8 cellular contexts compared by ENCODE assay signal in genomic region chr19:56538761-56539263, GRCh38. TPM values are rescaled to one million over a fixed set of nuclear protein-coding genes. Genes with fewer than 3 reads are reported as not detected.
DNase-seq lines count a peak whose midpoint lies in the region; ATAC-seq and TF ChIP-seq lines count a peak whose summit lies in the region.

Gene ZFP28 (plus strand): TSS chr19:56538948. CDS start chr19:56539019, 71 bp downstream.

- no peak within 1 kb of the TSS for H4K5ac ChIP-seq in mesendoderm (ENCODE audit: low read length)

- H2BK15ac ChIP-seq in mesendoderm (replicated peaks; ENCODE audit: low read depth): no peak within 1 kb of the TSS

- H3K79me2 ChIP-seq in mesendoderm (ENCODE audit: control insufficient read depth, insufficient read depth, low read length): no peaks in the 10 kb centered on the region

- no peaks in the 10 kb centered on the region for H3K27me3 Mint-ChIP-seq in T-cell
- no peaks in the 10 kb centered on the region for H3K27me3 Mint-ChIP-seq in stimulated activated naive CD8-positive, alpha-beta T cell treated with anti-CD3 and anti-CD28 coated beads, Interleukin-15, Interleukin-2, amounts not matched to agents 100 ng/mL and 50 ng/mL, for 24 hours

- H3K9ac ChIP-seq in mesendoderm (ENCODE audit: low read length): peak within 1 kb of the TSS; percentile 85

- CTCF ChIA-PET in T-cell (lab: Charles Lee): no interaction called here

- H3K56ac ChIP-seq in mesendoderm (ENCODE audit: low read length): peak within 1 kb of the TSS; percentile 97

- H2BK120ac ChIP-seq in mesendoderm (ENCODE audit: low read depth, low read length): no peak within 1 kb of the TSS

- H3K9me3 Mint-ChIP-seq in T-cell: peaks cover 14 to 61% (median 36%) of the 10 kb centered on the region in 3 donors
- H3K9me3 Mint-ChIP-seq in stimulated activated naive CD8-positive, alpha-beta T cell treated with anti-CD3 and anti-CD28 coated beads, Interleukin-15, Interleukin-2, amounts not matched to agents 100 ng/mL and 50 ng/mL, for 24 hours: peaks cover 46% of the 10 kb centered on the region

- H3K36me3 ChIP-seq in mesendoderm (ENCODE audit: control insufficient read depth, insufficient read depth, low read length): peaks cover 1% of the 10 kb centered on the region

- H3K4me1 ChIP-seq in mesendoderm (ENCODE audit: control insufficient read depth, low read depth, low read length): peaks cover 2% of the 10 kb centered on the region

- no CpG with 5 or more reads among the region's 65 CpGs for WGBS in mesendoderm (ENCODE audit: extremely low coverage, insufficient coverage, low lambda C conversion rate)

- intact Hi-C loops in dorsolateral prefrontal cortex (cut with DNase I): loop anchor here (1.0 to 2.0 kb wide), 4 partner anchors 28 to 56 kb away; partner anchors contain the start of genes ZNF470 (in 2 of the 2), ZNF471 (in 2 of the 2) and ZNF71 (in 1 of the 2)

- H3K4me2 ChIP-seq in mesendoderm (ENCODE audit: low read length): peak within 1 kb of the TSS; percentile 97

- peak within 1 kb of the TSS; percentile 88 for H2BK5ac ChIP-seq in mesendoderm (ENCODE audit: low read length)

- peak within 1 kb of the TSS; percentile 28 for H3K4ac ChIP-seq in mesendoderm (ENCODE audit: low read depth, low read length)

- H3K18ac ChIP-seq in mesendoderm (ENCODE audit: low read length): peak within 1 kb of the TSS; percentile 44

- DNase-seq in activated T-cell treated with anti-CD3 and anti-CD28 coated beads for 48 hours (ENCODE audit: low read depth) (peak; percentile 69), activated T-cell treated with anti-CD3 and anti-CD28 coated beads for 4 hours (no peak), T-cell (peak in 2 of 34 experiments; percentile 7 to 68), dorsolateral prefrontal cortex (peak in 2 of 10 donors; percentile 68 to 79), mesendoderm (peak; percentile 65)

- H3K4me1 Mint-ChIP-seq in T-cell: peaks cover 5 to 29% (median 20%) of the 10 kb centered on the region in 3 donors
- peaks cover 18% of the 10 kb centered on the region for H3K4me1 Mint-ChIP-seq in stimulated activated naive CD8-positive, alpha-beta T cell treated with anti-CD3 and anti-CD28 coated beads, Interleukin-15, Interleukin-2, amounts not matched to agents 100 ng/mL and 50 ng/mL, for 24 hours (ENCODE audit: low read depth)

- H4K8ac ChIP-seq in mesendoderm (ENCODE audit: low read depth, low read length): no peak within 1 kb of the TSS

- H3K79me1 ChIP-seq in mesendoderm (ENCODE audit: low read length): no peaks in the 10 kb centered on the region

- H3K4me3 Mint-ChIP-seq in T-cell: peak within 1 kb of the TSS; percentile 81 to 90 (median 86)
- H3K4me3 Mint-ChIP-seq in stimulated activated naive CD8-positive, alpha-beta T cell treated with anti-CD3 and anti-CD28 coated beads, Interleukin-15, Interleukin-2, amounts not matched to agents 100 ng/mL and 50 ng/mL, for 24 hours: peak within 1 kb of the TSS; percentile 87

- H3K27ac ChIP-seq in dorsolateral prefrontal cortex: peak within 1 kb of the TSS; percentile 79 to 100 (median 96)
- H3K27ac ChIP-seq in mesendoderm (ENCODE audit: low read depth, low read length): peak within 1 kb of the TSS; percentile 84

- peaks cover 49% of the 10 kb centered on the region for H3K36me3 Mint-ChIP-seq in T-cell
- peaks cover 49% of the 10 kb centered on the region for H3K36me3 Mint-ChIP-seq in stimulated activated naive CD8-positive, alpha-beta T cell treated with anti-CD3 and anti-CD28 coated beads, Interleukin-15, Interleukin-2, amounts not matched to agents 100 ng/mL and 50 ng/mL, for 24 hours (ENCODE audit: low read depth)

- H3K27me3 ChIP-seq in dorsolateral prefrontal cortex (no peaks in the 10 kb centered on the region), mesendoderm (ENCODE audit: insufficient read depth, low read length, poor library complexity) (no peaks in the 10 kb centered on the region)

- no peak within 1 kb of the TSS for H2AK5ac ChIP-seq in mesendoderm (ENCODE audit: low read length)

- POLR2A ChIA-PET in T-cell (lab: Charles Lee): interaction anchor here in 1 of 2 donors (0.5 kb wide), 1 partner anchor 1561 kb away, joined by 3 read pairs; no protein-coding TSS in a partner anchor

- no peak within 1 kb of the TSS for H3K23ac ChIP-seq in mesendoderm (ENCODE audit: low read length)

- ATAC-seq in HG03139 (IDR thresholded peaks at IDR 0.05; ENCODE audit: unreplicated experiment) (peak; percentile 47), T-cell (replicated peaks in 1 of 4) (peak in 3 of 4 experiments; percentile 65 to 67 (median 66)), HG02840 (IDR thresholded peaks at IDR 0.05; ENCODE audit: low FRiP score, unreplicated experiment) (no peak)

- TF ChIP-seq CTCF in dorsolateral prefrontal cortex (IDR thresholded peaks at IDR 0.05 in 54 of 56, conservative IDR thresholded peaks at IDR 0.05 in 2 of 56; ENCODE audit: low read depth in 1 of 56, partially characterized antibody in 56 of 56): no peak

- H3K4me3 ChIP-seq in dorsolateral prefrontal cortex: peak within 1 kb of the TSS; percentile 64 to 99 (median 84)
- peak within 1 kb of the TSS; percentile 77 for H3K4me3 ChIP-seq in mesendoderm (ENCODE audit: low read length)

- peak within 1 kb of the TSS; percentile 95 for H3K27ac Mint-ChIP-seq in T-cell
- H3K27ac Mint-ChIP-seq in stimulated activated naive CD8-positive, alpha-beta T cell treated with anti-CD3 and anti-CD28 coated beads, Interleukin-15, Interleukin-2, amounts not matched to agents 100 ng/mL and 50 ng/mL, for 24 hours: peak within 1 kb of the TSS; percentile 90

RNA-seq across cellular contexts. Expression of gene ZFP28, which starts in this region (rescaled TPM):
- total RNA-seq in T-cell (10 to 100 TPM in 2 of 5 donors, 1 to 10 TPM in 3; 4.2 to 12.2 (median 9.8) TPM), dorsolateral prefrontal cortex (10 to 100 TPM; 10.6 to 25.2 (median 17.1) TPM)
- 5.8 TPM for polyA plus RNA-seq in mesendoderm (2013, experiment 1 of 2)
- 5.9 TPM for polyA plus RNA-seq in mesendoderm (2013, experiment 2 of 2)
